ENCODE assay signal across 1 cellular context in the genomic region with DNA sequence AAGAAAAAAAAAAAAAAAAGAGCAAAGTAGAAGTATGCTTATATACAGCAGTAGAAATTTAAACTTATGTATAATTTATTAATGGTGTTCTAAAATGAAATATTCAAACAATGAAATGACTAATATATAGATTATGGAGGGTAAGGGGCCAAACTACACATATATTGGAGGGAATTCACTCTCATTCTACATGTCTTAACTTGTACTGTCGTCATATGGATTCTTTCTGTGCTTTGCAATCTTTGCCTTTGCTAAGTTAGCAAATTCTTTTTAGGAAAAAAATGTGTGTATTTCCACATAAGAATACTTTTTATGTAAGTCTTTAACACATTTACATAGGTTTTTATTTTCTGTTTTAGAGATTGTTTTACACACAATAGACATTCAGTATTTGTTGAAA.
TF ChIP-seq lines count a peak whose summit lies in the region.

No MANE protein-coding gene starts in this region.

TF ChIP-seq in K562, 482 proteins besides CTCF, POLR2A, EP300 and RAD21:
- TF ChIP-seq KAT2B (IDR thresholded peaks at IDR 0.05; ENCODE audit: low read depth, low read length) (no peak), POU5F1 (IDR thresholded peaks at IDR 0.05; ENCODE audit: borderline replicate concordance, low read depth, low read length, partially characterized antibody) (no peak), ZNF644 (tag; IDR thresholded peaks at IDR 0.05; ENCODE audit: low read depth) (no peak), JUNB (CRISPR knock-in tag; conservative IDR thresholded peaks at IDR 0.05) (no peak), SREBF1 (IDR thresholded peaks at IDR 0.05; ENCODE audit: borderline replicate concordance, low read depth, low read length) (no peak), HDGF (IDR thresholded peaks at IDR 0.05) (no peak), DIDO1 (tag; IDR thresholded peaks at IDR 0.05; ENCODE audit: low read depth) (no peak), MCM2 (IDR thresholded peaks at IDR 0.05; ENCODE audit: low read depth) (no peak), KDM1A (IDR thresholded peaks at IDR 0.05) (no peak), ZNF197 (CRISPR knock-in tag; IDR thresholded peaks at IDR 0.05; ENCODE audit: low read depth) (no peak), ARID1B (IDR thresholded peaks at IDR 0.05) (no peak), SAFB (IDR thresholded peaks at IDR 0.05; ENCODE audit: borderline replicate concordance, low read depth, low read length) (no peak)
- TF ChIP-seq, protein P1, sequence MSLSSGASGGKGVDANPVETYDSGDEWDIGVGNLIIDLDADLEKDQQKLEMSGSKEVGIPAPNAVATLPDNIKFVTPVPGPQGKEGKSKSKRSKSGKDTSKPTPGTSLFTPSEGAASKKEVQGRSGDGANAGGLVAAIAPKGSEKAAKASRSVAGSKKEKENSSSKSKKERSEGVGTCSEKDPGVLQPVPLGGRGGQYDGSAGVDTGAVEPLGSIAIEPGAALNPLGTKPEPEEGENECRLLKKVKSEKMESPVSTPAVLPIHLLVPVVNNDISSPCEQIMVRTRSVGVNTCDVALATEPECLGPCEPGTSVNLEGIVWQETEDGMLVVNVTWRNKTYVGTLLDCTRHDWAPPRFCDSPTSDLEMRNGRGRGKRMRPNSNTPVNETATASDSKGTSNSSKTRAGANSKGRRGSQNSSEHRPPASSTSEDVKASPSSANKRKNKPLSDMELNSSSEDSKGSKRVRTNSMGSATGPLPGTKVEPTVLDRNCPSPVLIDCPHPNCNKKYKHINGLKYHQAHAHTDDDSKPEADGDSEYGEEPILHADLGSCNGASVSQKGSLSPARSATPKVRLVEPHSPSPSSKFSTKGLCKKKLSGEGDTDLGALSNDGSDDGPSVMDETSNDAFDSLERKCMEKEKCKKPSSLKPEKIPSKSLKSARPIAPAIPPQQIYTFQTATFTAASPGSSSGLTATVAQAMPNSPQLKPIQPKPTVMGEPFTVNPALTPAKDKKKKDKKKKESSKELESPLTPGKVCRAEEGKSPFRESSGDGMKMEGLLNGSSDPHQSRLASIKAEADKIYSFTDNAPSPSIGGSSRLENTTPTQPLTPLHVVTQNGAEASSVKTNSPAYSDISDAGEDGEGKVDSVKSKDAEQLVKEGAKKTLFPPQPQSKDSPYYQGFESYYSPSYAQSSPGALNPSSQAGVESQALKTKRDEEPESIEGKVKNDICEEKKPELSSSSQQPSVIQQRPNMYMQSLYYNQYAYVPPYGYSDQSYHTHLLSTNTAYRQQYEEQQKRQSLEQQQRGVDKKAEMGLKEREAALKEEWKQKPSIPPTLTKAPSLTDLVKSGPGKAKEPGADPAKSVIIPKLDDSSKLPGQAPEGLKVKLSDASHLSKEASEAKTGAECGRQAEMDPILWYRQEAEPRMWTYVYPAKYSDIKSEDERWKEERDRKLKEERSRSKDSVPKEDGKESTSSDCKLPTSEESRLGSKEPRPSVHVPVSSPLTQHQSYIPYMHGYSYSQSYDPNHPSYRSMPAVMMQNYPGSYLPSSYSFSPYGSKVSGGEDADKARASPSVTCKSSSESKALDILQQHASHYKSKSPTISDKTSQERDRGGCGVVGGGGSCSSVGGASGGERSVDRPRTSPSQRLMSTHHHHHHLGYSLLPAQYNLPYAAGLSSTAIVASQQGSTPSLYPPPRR (CRISPR knock-in tag; IDR thresholded peaks at IDR 0.05; ENCODE audit: borderline replicate concordance) = no peak
- TF ChIP-seq, protein P2, sequence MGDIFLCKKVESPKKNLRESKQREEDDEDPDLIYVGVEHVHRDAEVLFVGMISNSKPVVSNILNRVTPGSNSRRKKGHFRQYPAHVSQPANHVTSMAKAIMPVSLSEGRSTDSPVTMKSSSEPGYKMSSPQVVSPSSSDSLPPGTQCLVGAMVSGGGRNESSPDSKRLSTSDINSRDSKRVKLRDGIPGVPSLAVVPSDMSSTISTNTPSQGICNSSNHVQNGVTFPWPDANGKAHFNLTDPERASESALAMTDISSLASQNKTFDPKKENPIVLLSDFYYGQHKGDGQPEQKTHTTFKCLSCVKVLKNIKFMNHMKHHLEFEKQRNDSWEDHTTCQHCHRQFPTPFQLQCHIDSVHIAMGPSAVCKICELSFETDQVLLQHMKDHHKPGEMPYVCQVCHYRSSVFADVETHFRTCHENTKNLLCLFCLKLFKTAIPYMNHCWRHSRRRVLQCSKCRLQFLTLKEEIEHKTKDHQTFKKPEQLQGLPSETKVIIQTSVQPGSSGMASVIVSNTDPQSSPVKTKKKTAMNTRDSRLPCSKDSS (IDR thresholded peaks at IDR 0.05; ENCODE audit: low read depth, partially characterized antibody) = no peak
- TF ChIP-seq, protein P3, sequence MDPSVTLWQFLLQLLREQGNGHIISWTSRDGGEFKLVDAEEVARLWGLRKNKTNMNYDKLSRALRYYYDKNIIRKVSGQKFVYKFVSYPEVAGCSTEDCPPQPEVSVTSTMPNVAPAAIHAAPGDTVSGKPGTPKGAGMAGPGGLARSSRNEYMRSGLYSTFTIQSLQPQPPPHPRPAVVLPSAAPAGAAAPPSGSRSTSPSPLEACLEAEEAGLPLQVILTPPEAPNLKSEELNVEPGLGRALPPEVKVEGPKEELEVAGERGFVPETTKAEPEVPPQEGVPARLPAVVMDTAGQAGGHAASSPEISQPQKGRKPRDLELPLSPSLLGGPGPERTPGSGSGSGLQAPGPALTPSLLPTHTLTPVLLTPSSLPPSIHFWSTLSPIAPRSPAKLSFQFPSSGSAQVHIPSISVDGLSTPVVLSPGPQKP (CRISPR knock-in tag; IDR thresholded peaks at IDR 0.05) = no peak
TF ChIP-seq in K562: peak in this region for 0.
